Comparison of ENCODE assay signal across 1 cellular context in the genomic region with DNA sequence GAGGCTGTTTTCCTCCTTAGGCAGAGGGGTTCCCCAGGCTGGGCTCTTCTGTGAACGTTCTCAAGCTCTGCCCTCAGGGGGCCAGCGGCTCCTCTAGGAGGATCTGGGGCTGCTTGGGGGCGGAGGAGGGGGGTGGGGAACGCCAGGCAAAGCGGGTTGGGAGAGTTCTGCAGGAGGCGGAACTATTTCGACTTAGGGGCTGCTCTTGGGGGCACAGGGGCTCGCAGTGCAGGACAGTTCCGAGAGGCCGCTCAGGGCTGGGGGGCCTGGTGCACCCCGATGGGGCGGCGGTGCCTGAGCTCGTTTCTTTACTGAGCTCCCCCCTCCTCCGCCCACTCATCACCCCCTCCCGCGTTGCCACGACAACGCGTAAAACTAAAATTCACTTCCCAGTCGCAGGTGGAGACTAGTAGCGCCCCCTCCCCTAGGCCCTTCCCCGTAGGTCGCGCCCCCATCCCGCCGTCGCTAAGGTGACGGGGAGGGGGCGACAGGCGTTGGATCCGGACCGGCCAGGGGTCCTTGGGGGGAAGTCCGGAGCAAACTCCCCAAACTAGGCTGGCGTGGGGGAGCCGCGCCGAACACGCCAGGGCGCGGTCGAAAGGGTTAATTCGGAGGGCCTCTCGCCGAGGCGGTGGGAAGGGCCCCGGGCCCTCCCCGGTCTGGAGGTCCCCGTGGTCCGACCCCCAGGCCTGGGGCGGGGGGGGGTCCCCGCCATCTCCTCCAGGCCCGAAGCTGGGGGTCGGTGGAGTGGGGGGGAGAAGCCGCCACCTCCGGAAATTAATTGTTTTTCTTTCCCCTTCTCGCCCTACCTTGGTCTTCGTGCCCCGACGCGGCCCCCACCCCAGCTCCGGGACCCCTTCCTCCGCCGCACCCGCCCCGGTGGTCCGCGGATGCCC.
A peak's percentile ranks its signal among the peaks of the same experiment; 100 is the strongest.
TF ChIP-seq lines count a peak whose summit lies in the region.

No MANE protein-coding gene starts in this region.

TF ChIP-seq in K562, 482 proteins besides CTCF, POLR2A, EP300 and RAD21 (continued from another document):
- TF ChIP-seq MCM3 (IDR thresholded peaks at IDR 0.05), result no peak
- no peak for TF ChIP-seq GABPB1 (CRISPR knock-in tag; IDR thresholded peaks at IDR 0.05)
- TF ChIP-seq EGR1 (conservative IDR thresholded peaks at IDR 0.05), result peak; percentile 56
